ENCODE assay signal across 8 cellular contexts in genomic region chr3:14948609-14949038, GRCh38. TPM values are rescaled to one million over a fixed set of nuclear protein-coding genes. Genes with fewer than 3 reads are reported as not detected.
DNase-seq lines count a peak whose midpoint lies in the region; ATAC-seq and TF ChIP-seq lines count a peak whose summit lies in the region.

No MANE protein-coding gene starts in this region.

- WGBS in SK-N-SH (ENCODE audit: low lambda C conversion rate): 6% methylated on average over 21 of the region's 26 CpGs
- 2% methylated on average over 25 of the region's 26 CpGs for WGBS in suprapubic skin

- no peaks in the 10 kb centered on the region for H3K9me3 Mint-ChIP-seq in activated CD4-positive, alpha-beta memory T cell treated with anti-CD3 and anti-CD28 coated beads, Interleukin-2, amount 10 ng/mL, durations not matched to agents 7 days and 5 days

- peak overlapping the region; percentile 100 for H3K4me3 Mint-ChIP-seq in activated CD4-positive, alpha-beta memory T cell treated with anti-CD3 and anti-CD28 coated beads, Interleukin-2, amount 10 ng/mL, durations not matched to agents 7 days and 5 days

- H3K27ac ChIP-seq in SK-N-SH (ENCODE audit: low read depth in 2 of 2, low read length in 1 of 2) (peak overlapping the region; percentile 54 to 85; a peak in 3 of 4 replicates), suprapubic skin (peak overlapping the region; percentile 100)

- no peaks in the 10 kb centered on the region for H3K27me3 Mint-ChIP-seq in activated CD4-positive, alpha-beta memory T cell treated with anti-CD3 and anti-CD28 coated beads, Interleukin-2, amount 10 ng/mL, durations not matched to agents 7 days and 5 days

- peaks cover 40% of the 10 kb centered on the region for H3K4me1 Mint-ChIP-seq in activated CD4-positive, alpha-beta memory T cell treated with anti-CD3 and anti-CD28 coated beads, Interleukin-2, amount 10 ng/mL, durations not matched to agents 7 days and 5 days

- H3K9ac ChIP-seq in SK-N-SH: peak overlapping the region; percentile 75

- H2AFZ ChIP-seq in SK-N-SH (ENCODE audit: low read depth): peak overlapping the region; percentile 77

- H3K9me3 ChIP-seq in SK-N-SH (no peaks in the 10 kb centered on the region), iPS-18c (ENCODE audit: control insufficient read depth, insufficient read depth, low read length) (no peaks in the 10 kb centered on the region), suprapubic skin (no peaks in the 10 kb centered on the region)

- H3K4me2 ChIP-seq in SK-N-SH: peak overlapping the region; percentile 88

- DNase-seq in SK-N-SH (no peak), suprapubic skin (ENCODE audit: low spot score in 2 of 2) (no peak), NCI-H524 (lab: John Stamatoyannopoulos, UW) (no peak), NCI-H1417 (lab: John Stamatoyannopoulos, UW) (no peak), COLO829 (ENCODE audit: low spot score) (no peak)
- DNase-seq in activated CD4-positive, alpha-beta memory T cell treated with anti-CD3 and anti-CD28 coated beads, Interleukin-2, amount 10 ng/mL, durations not matched to agents 7 days and 5 days: no peak

- no peak for ATAC-seq in SK-N-SH treated with all-trans-retinoic acid at 6 μM for 48 hours

- CTCF ChIA-PET in SK-N-SH (lab: Yijun Ruan, JAX): interaction anchor here (0.6 to 2.8 kb wide), 2 partner anchors 22 to 103 kb away, joined by 3 to 13 read pairs; no protein-coding TSS in a partner anchor
- CTCF ChIA-PET in activated CD4-positive, alpha-beta memory T cell treated with anti-CD3 and anti-CD28 coated beads, Interleukin-2, amount 10 ng/mL, durations not matched to agents 7 days and 5 days (lab: Charles Lee): interaction anchor here (0.7 kb wide), 1 partner anchor 49 kb away, joined by 3 read pairs; no protein-coding TSS in a partner anchor

- H4K20me1 ChIP-seq in SK-N-SH (ENCODE audit: insufficient read depth): peaks cover 14% of the 10 kb centered on the region

- TF ChIP-seq EP300 in SK-N-SH (IDR thresholded peaks at IDR 0.05; ENCODE audit: borderline replicate concordance in 1 of 2, low read depth in 1 of 2, low read length in 1 of 2) (no peak), suprapubic skin (IDR thresholded peaks at IDR 0.05) (no peak)

- peaks cover 87% of the 10 kb centered on the region for H3K79me2 ChIP-seq in SK-N-SH (ENCODE audit: insufficient read depth)

- H3K4me1 ChIP-seq in SK-N-SH (ENCODE audit: control insufficient read depth in 1 of 2, insufficient read depth in 2 of 2, low read depth in 1 of 2, low read length in 1 of 2): peaks cover 0 to 18% of the 10 kb centered on the region in 2 experiments; a peak in 3 of 4 replicates
- peaks cover 42% of the 10 kb centered on the region for H3K4me1 ChIP-seq in suprapubic skin

- peak overlapping the region; percentile 15 for H3K27ac Mint-ChIP-seq in activated CD4-positive, alpha-beta memory T cell treated with anti-CD3 and anti-CD28 coated beads, Interleukin-2, amount 10 ng/mL, durations not matched to agents 7 days and 5 days

- peaks cover 27 to 29% of the 10 kb centered on the region in 2 experiments for H3K36me3 ChIP-seq in SK-N-SH (replicated peaks in 1 of 2; ENCODE audit: control insufficient read depth in 1 of 2, insufficient read depth in 2 of 2, low read length in 1 of 2)
- H3K36me3 ChIP-seq in suprapubic skin: peaks cover 18% of the 10 kb centered on the region

- POLR2A ChIA-PET in SK-N-SH (lab: Yijun Ruan, JAX): interaction anchor here (0.6 to 1.2 kb wide), 6 partner anchors 18 to 151 kb away, joined by 3 to 7 read pairs (median 3); partner anchors contain the start of genes MRPS25 and RBSN
- POLR2A ChIA-PET in activated CD4-positive, alpha-beta memory T cell treated with anti-CD3 and anti-CD28 coated beads, Interleukin-2, amount 10 ng/mL, durations not matched to agents 7 days and 5 days (lab: Charles Lee): interaction anchor here (0.7 to 1.5 kb wide), 9 partner anchors 8 to 297 kb away, joined by 3 to 9 read pairs (median 3); partner anchors contain the start of genes CCDC174 and MRPS25

- no peaks in the 10 kb centered on the region for H3K9me2 ChIP-seq in SK-N-SH

- no peak for TF ChIP-seq RAD21 in SK-N-SH (IDR thresholded peaks at IDR 0.05; ENCODE audit: low read length)

- no peaks in the 10 kb centered on the region for H3K27me3 ChIP-seq in SK-N-SH (ENCODE audit: insufficient read depth)
- no peaks in the 10 kb centered on the region for H3K27me3 ChIP-seq in suprapubic skin

- no peak for TF ChIP-seq CTCF in SK-N-SH (IDR thresholded peaks at IDR 0.05)
- no peak for TF ChIP-seq CTCF in suprapubic skin (IDR thresholded peaks at IDR 0.05)

- H3F3A ChIP-seq in SK-N-SH (replicated peaks; ENCODE audit: insufficient read depth): peaks cover 10% of the 10 kb centered on the region

- H3K36me3 Mint-ChIP-seq in activated CD4-positive, alpha-beta memory T cell treated with anti-CD3 and anti-CD28 coated beads, Interleukin-2, amount 10 ng/mL, durations not matched to agents 7 days and 5 days (ENCODE audit: low read depth): peaks cover 48% of the 10 kb centered on the region

- H3K4me3 ChIP-seq in SK-N-SH (ENCODE audit: low read depth in 2 of 2, low read length in 1 of 2): peak overlapping the region; percentile 72 to 73
- H3K4me3 ChIP-seq in iPS-18c (ENCODE audit: insufficient read depth, low read depth, low read length): peak overlapping the region; percentile 86
- peak overlapping the region; percentile 97 for H3K4me3 ChIP-seq in suprapubic skin

- no peak for TF ChIP-seq POLR2A in suprapubic skin (IDR thresholded peaks at IDR 0.05)

TF ChIP-seq in SK-N-SH, 30 proteins besides CTCF, POLR2A, EP300 and RAD21:
- 0 out of 2 replicates have a peak, but pooled peaks have one; percentile 26 for TF ChIP-seq SIN3A (IDR thresholded peaks at IDR 0.05; ENCODE audit: borderline replicate concordance, low read depth, low read length)
- no peak for TF ChIP-seq CHD2 (IDR thresholded peaks at IDR 0.05; ENCODE audit: low read length, partially characterized antibody)
- TF ChIP-seq NRF1 (IDR thresholded peaks at IDR 0.05; ENCODE audit: low read depth, low read length): peak; percentile 22; the same call in 1 of the 2 replicates

TF ChIP-seq in SK-N-SH treated with all-trans-retinoic acid at 6 μM for 48 hours, 23 proteins besides CTCF, POLR2A, EP300 and RAD21:
- no peak for TF ChIP-seq OSR1 (CRISPR knock-in tag; IDR thresholded peaks at IDR 0.05)
- no peak for TF ChIP-seq TOX (CRISPR knock-in tag; IDR thresholded peaks at IDR 0.05; ENCODE audit: borderline replicate concordance)

RNA-seq across cellular contexts. Expression of gene NR2C2, which starts 1.2 kb away (rescaled TPM):
- 13.1 TPM in 2 replicates for polyA plus RNA-seq in SK-N-SH (2012; rRNA removed)
- 8.2 and 10.3 TPM in 2 replicates for polyA plus RNA-seq in SK-N-SH (2012; cell fraction: cytosol; rRNA removed)
- 46.0 and 76.5 TPM in 2 replicates for polyA plus RNA-seq in SK-N-SH (2012; cell fraction: nucleus; rRNA removed)
- 10 to 100 TPM; 63.9 to 65.8 TPM for total RNA-seq in activated CD4-positive, alpha-beta memory T cell treated with anti-CD3 and anti-CD28 coated beads, Interleukin-2, amount 10 ng/mL, durations not matched to agents 7 days and 5 days
- total RNA-seq in suprapubic skin: 10 to 100 TPM; 33.3 to 91.6 (median 51.5) TPM
